ENCODE assay signal across 11 cellular contexts in the genomic region with DNA sequence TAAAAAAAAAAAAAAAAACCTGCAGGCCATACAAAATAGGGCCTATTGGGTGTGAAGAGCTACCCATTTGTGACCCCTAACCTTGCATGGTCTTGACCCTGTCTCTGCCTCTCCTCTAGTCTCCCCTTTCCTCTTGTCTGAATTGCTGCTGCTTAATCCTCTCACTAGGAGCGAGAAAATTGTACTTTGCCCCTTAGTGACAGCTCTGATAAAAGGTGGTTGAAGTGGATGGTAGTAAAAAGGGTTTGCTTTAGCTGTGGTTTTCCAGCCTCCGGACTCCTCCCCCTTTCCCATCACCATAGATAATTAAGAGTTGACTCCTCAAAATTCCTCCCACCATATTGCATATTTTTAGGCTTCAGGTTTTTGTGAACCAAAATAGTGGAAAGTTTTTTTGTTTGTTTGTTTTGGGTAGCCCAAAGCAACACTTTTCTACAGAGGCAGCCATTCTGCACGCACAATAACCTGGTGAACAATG. TPM values are rescaled to one million over a fixed set of nuclear protein-coding genes. Genes with fewer than 3 reads are reported as not detected.
DNase-seq lines count a peak whose midpoint lies in the region; TF ChIP-seq lines count a peak whose summit lies in the region.
"Had no signal": no experiment of that assay in that cellular context is flagged by ENCODE, and none has a peak within 500 bp of the region (broad histone marks: within the 10 kb centered on the region; RNA-seq: fewer than 3 reads in every experiment).

No MANE protein-coding gene starts in this region.

- H3K4me3 ChIP-seq in SK-N-MC (peak overlapping the region; percentile 46), right atrium auricular region (no peak overlapping the region), sigmoid colon (no peak overlapping the region)

- no peak for TF ChIP-seq CTCF in right atrium auricular region (IDR thresholded peaks at IDR 0.05)
- no peak for TF ChIP-seq CTCF in sigmoid colon (IDR thresholded peaks at IDR 0.05)

- TF ChIP-seq EP300 in sigmoid colon (IDR thresholded peaks at IDR 0.05): no peak

- H3K9me3 ChIP-seq in SK-N-MC (ENCODE audit: low read depth, low read length): no peaks in the 10 kb centered on the region
- H3K9me3 ChIP-seq in right atrium auricular region: no peaks in the 10 kb centered on the region
- H3K9me3 ChIP-seq in sigmoid colon: no peaks in the 10 kb centered on the region

- TF ChIP-seq POLR2A in sigmoid colon (IDR thresholded peaks at IDR 0.05): no peak

- H3K4me1 ChIP-seq in right atrium auricular region: peaks cover 0 to 94% of the 10 kb centered on the region in 2 donors
- H3K4me1 ChIP-seq in sigmoid colon: peaks cover 0 to 83% (median 83%) of the 10 kb centered on the region in 4 donors

- DNase-seq in DMS53 (lab: John Stamatoyannopoulos, UW): peak; percentile 62
- peak; percentile 42 for DNase-seq in SK-N-MC (ENCODE audit: low read depth, low spot score)
- DNase-seq in right atrium auricular region (ENCODE audit: low spot score): no peak
- DNase-seq in sigmoid colon: no peak
- no peak for DNase-seq in epidermal melanocyte (ENCODE audit: insufficient read length, low spot score)
- DNase-seq in G401 (ENCODE audit: low spot score): no peak
- DNase-seq in NCI-H1105 treated with DMSO at 0.1 percent for 48 hours (lab: John Stamatoyannopoulos, UW): no peak
- DNase-seq in D341Med (ENCODE audit: low spot score): no peak
- DNase-seq: brain microvascular endothelial cell, left cardiac atrium, NCI-H774 had no signal

- H3K27ac ChIP-seq in SK-N-MC (peak overlapping the region; percentile 43), right atrium auricular region (peak overlapping the region; percentile 97 to 98), sigmoid colon (peak overlapping the region; percentile 96 to 100 (median 98))
- H3K27ac ChIP-seq: brain microvascular endothelial cell had no signal

- intact Hi-C loops in sigmoid colon (cut with DNase I): no loop called here

- in situ Hi-C loops in G401 (cut with HindIII; ENCODE audit: low sequenced_read_pairs): no loop called here

- H3K9ac ChIP-seq in SK-N-MC (ENCODE audit: insufficient read length): no peak overlapping the region

- H3K36me3 ChIP-seq in SK-N-MC (ENCODE audit: insufficient read depth, low read length): peaks cover 5% of the 10 kb centered on the region; the same call in 1 of the 2 replicates
- H3K36me3 ChIP-seq in right atrium auricular region: no peaks in the 10 kb centered on the region
- no peaks in the 10 kb centered on the region for H3K36me3 ChIP-seq in sigmoid colon
- H3K36me3 ChIP-seq: brain microvascular endothelial cell had no signal

- no peaks in the 10 kb centered on the region for H3K27me3 ChIP-seq in right atrium auricular region
- H3K27me3 ChIP-seq in sigmoid colon: no peaks in the 10 kb centered on the region
- H3K27me3 ChIP-seq: brain microvascular endothelial cell had no signal

- WGBS in sigmoid colon, 2 donors: 22 to 56% methylated on average over 3 of the region's 3 CpGs

RNA-seq across cellular contexts. Expression of a gene that starts 23.5 kb away (rescaled TPM):
- total RNA-seq in right atrium auricular region: 100 to 1,000 TPM; 115 to 180 TPM
- total RNA-seq in sigmoid colon: 100 to 1,000 TPM; 131 to 328 (median 197) TPM
- polyA plus RNA-seq in sigmoid colon: 100 to 1,000 TPM; 122 to 456 (median 176) TPM
- 173 and 182 TPM in 2 replicates for total RNA-seq in G401 (2014; rRNA removed; shearing (Covaris generic))

RNA-seq across cellular contexts. Expression of a gene that starts 52.0 kb away (rescaled TPM):
- total RNA-seq in right atrium auricular region (100 to 1,000 TPM; 716 to 786 TPM), sigmoid colon (100 to 1,000 TPM; 469 to 803 (median 546) TPM)
- polyA plus RNA-seq in sigmoid colon: 100 to 1,000 TPM; 498 to 637 (median 574) TPM
- total RNA-seq in G401 (2014; rRNA removed; shearing (Covaris generic)): 451 and 515 TPM in 2 replicates

RNA-seq across cellular contexts. Expression of a gene that starts 53.2 kb away (rescaled TPM):
- total RNA-seq in right atrium auricular region (1 to 10 TPM in 1 of 2 donors, under 1 TPM in 1; 0.83 to 4.2 TPM), sigmoid colon (1 to 10 TPM; 1.2 to 8.9 (median 1.3) TPM)
- 10 to 100 TPM in 1 of 3 donors, 1 to 10 TPM in 2; 1.6 to 29.7 (median 4.8) TPM for polyA plus RNA-seq in sigmoid colon
- total RNA-seq in G401 (2014; rRNA removed; shearing (Covaris generic)): 0.62 TPM in 1 of 2 replicates, not detected in the other

Comparison
In these comparisons a context has a peak if more than half of its experiments do, and no peak if none do; other contexts are left out.
1. DNase-seq: peak in DMS53 (single experiment) and SK-N-MC (single experiment); none in right atrium auricular region (single experiment), sigmoid colon (single experiment), epidermal melanocyte (single experiment), G401 (single experiment), NCI-H1105 treated with DMSO at 0.1 percent for 48 hours (single experiment) and D341Med (single experiment).
2. H3K27ac ChIP-seq: peak in every context shown above with its lines; median percentile 98 in sigmoid colon; 98 in right atrium auricular region; 43 in SK-N-MC.